ENCODE assay signal across 8 cellular contexts in genomic region chr3:195914648-195915473, GRCh38. TPM values are rescaled to one million over a fixed set of nuclear protein-coding genes. Genes with fewer than 3 reads are reported as not detected.
DNase-seq lines count a peak whose midpoint lies in the region; ATAC-seq and TF ChIP-seq lines count a peak whose summit lies in the region.

No MANE protein-coding gene starts in this region.

- TF ChIP-seq POLR2A in vagina (IDR thresholded peaks at IDR 0.05): no peak

- peak; percentile 95 for ATAC-seq in Right ventricle myocardium superior (ENCODE audit: poor library complexity)

- H3K36me3 ChIP-seq in HEK293 (ENCODE audit: control insufficient read depth in 2 of 2, insufficient read depth in 1 of 2, low read length in 2 of 2) (no peaks in the 10 kb centered on the region), vagina (no peaks in the 10 kb centered on the region)

- H3K9me3 ChIP-seq in HEK293 (ENCODE audit: control insufficient read depth, insufficient read depth, low read depth, low read length) (no peaks in the 10 kb centered on the region), vagina (no peaks in the 10 kb centered on the region)

- POLR2A ChIA-PET in HEK293 (lab: Yijun Ruan, JAX): interaction anchor here (0.6 to 1.3 kb wide), 4 partner anchors 14 to 46 kb away, joined by 3 to 4 read pairs (median 3); no protein-coding TSS in a partner anchor

- intact Hi-C loops in Right ventricle myocardium superior (cut with DNase I) (loop anchor here (5.0 kb wide), 1 partner anchor 53 kb away; no protein-coding TSS in a partner anchor), vagina (cut with DNase I) (loop anchor here (2.0 kb wide), 1 partner anchor 20 kb away; no protein-coding TSS in a partner anchor)

- TF ChIP-seq CTCF in HEK293 (tag by site-specific recombination; IDR thresholded peaks at IDR 0.05) (peak; percentile 84), vagina (IDR thresholded peaks at IDR 0.05) (peak; percentile 85 to 92 (median 89))

- peaks cover 3% of the 10 kb centered on the region; the same call in 1 of the 2 replicates for H3K4me1 ChIP-seq in HEK293 (ENCODE audit: control insufficient read depth, insufficient read depth, low read length)
- peaks cover 33% of the 10 kb centered on the region for H3K4me1 ChIP-seq in vagina

- no peak overlapping the region for H3K4me3 ChIP-seq in HEK293 (ENCODE audit: low read depth, low read length)
- H3K4me3 ChIP-seq in vagina: no peak overlapping the region

- CTCF ChIA-PET in HEK293 (lab: Yijun Ruan, JAX): interaction anchor here (0.6 to 2.9 kb wide), 22 partner anchors 9 to 1414 kb away, joined by 3 to 27 read pairs (median 4); no protein-coding TSS in a partner anchor

- no peaks in the 10 kb centered on the region for H3K27me3 ChIP-seq in vagina

- peak overlapping the region; percentile 51 for H3K27ac ChIP-seq in HEK293 (ENCODE audit: extremely low read depth, low read depth, low read length)
- H3K27ac ChIP-seq in vagina: peak overlapping the region; percentile 82

- DNase-seq in GM04504 (ENCODE audit: low read depth): peak; percentile 95
- peak; percentile 98 for DNase-seq in NCI-H226
- peak; percentile 95 for DNase-seq in activated gamma-delta T cell treated with anti-CD3 and anti-CD28 coated beads, Interleukin-2, amount 50 U/mL, for 16 hours (ENCODE audit: low read depth)
- DNase-seq in Right ventricle myocardium superior: peak; percentile 94
- DNase-seq in pulmonary artery endothelial cell (ENCODE audit: low read depth, low spot score): peak; percentile 78
- peak in 1 of 2 donors; percentile 98 for DNase-seq in vagina (ENCODE audit: extremely low spot score in 2 of 2)
- DNase-seq in DMS 273 treated with DMSO at 0.1 percent for 48 hours (lab: John Stamatoyannopoulos, UW): no peak

TF ChIP-seq in HEK293, 187 proteins besides CTCF, POLR2A, EP300 and RAD21 (continues in another document):
- TF ChIP-seq ZNF677 (tag by site-specific recombination; IDR thresholded peaks at IDR 0.05): no peak
- TF ChIP-seq ZNF654 (tag by site-specific recombination; IDR thresholded peaks at IDR 0.05; ENCODE audit: low read depth): peak; percentile 76
- no peak for TF ChIP-seq ZNF664 (tag by site-specific recombination; IDR thresholded peaks at IDR 0.05)
- no peak for TF ChIP-seq ZNF561 (tag by site-specific recombination; IDR thresholded peaks at IDR 0.05; ENCODE audit: borderline replicate concordance)
- TF ChIP-seq ZNF426 (tag by site-specific recombination; IDR thresholded peaks at IDR 0.05): no peak
- 0 out of 2 replicates have a peak, but pooled peaks have one; percentile 21 for TF ChIP-seq ZNF501 (tag by site-specific recombination; IDR thresholded peaks at IDR 0.05)
- no peak for TF ChIP-seq ZNF768 (tag by site-specific recombination; IDR thresholded peaks at IDR 0.05)
- no peak for TF ChIP-seq ZNF280D (tag by site-specific recombination; IDR thresholded peaks at IDR 0.05)
- no peak for TF ChIP-seq ZNF354C (tag by site-specific recombination; IDR thresholded peaks at IDR 0.05; ENCODE audit: borderline replicate concordance, low read depth)
- no peak for TF ChIP-seq ZNF202 (tag by site-specific recombination; IDR thresholded peaks at IDR 0.05; ENCODE audit: borderline replicate concordance)
- no peak for TF ChIP-seq ZSCAN18 (tag by site-specific recombination; IDR thresholded peaks at IDR 0.05)
- TF ChIP-seq GLIS1 (tag by site-specific recombination; IDR thresholded peaks at IDR 0.05): peak; percentile 71
- no peak for TF ChIP-seq KLF8 (tag by site-specific recombination; IDR thresholded peaks at IDR 0.05)
- peak; percentile 68 for TF ChIP-seq ZFHX2 (tag by site-specific recombination; conservative IDR thresholded peaks at IDR 0.05)
- TF ChIP-seq ZNF624 (tag by site-specific recombination; IDR thresholded peaks at IDR 0.05): no peak
- TF ChIP-seq ELK4 (IDR thresholded peaks at IDR 0.05; ENCODE audit: borderline replicate concordance, low read depth, low read length): no peak
- TF ChIP-seq ZNF629 (tag by site-specific recombination; IDR thresholded peaks at IDR 0.05): peak; percentile 96
- no peak for TF ChIP-seq ZNF248 (tag by site-specific recombination; IDR thresholded peaks at IDR 0.05)
- TF ChIP-seq HIC1 (tag by site-specific recombination; IDR thresholded peaks at IDR 0.05): peak; percentile 96
- no peak for TF ChIP-seq AEBP2 (tag by site-specific recombination; IDR thresholded peaks at IDR 0.05; ENCODE audit: borderline replicate concordance)

RNA-seq across cellular contexts. Expression of gene TNK2, which starts 6.5 kb away (rescaled TPM):
- 26.7 TPM for total RNA-seq in Right ventricle myocardium superior
- 8.0 and 10.5 TPM in 2 replicates for total RNA-seq in pulmonary artery endothelial cell
- total RNA-seq in vagina: 41.5 TPM
